In the genomic region with DNA sequence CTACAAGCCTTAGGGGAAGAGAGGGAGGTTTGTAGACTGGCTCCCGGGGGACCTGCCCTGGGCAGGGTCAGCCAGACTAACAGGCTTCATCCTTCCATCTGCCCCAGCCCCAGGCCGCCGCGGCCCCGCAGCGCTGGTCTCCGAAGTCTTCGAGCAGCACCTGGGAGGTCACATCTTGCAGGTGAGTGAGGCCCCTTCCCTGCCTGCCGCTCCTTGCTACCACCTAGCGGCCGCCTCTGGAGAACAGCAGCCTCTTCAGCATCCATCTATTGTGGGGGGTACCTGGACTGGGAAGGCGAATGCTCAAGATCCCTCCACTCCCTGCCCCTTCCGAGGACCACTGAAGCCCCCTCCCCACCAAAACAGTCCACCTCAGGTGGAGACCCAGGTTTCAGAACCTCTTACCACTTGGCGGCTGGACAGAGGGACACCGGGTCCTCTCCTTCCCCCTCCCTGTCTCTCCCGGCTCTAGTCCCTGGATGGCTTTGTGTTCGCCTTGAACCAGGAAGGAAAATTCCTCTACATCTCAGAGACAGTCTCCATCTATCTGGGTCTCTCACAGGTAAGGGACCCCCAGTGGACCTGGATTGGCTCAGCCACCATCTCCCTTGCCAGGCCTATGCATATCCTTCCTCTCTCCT, we compare ENCODE assay signal across 8 cellular contexts. TPM values are rescaled to one million over a fixed set of nuclear protein-coding genes. Genes with fewer than 3 reads are reported as not detected.
A peak's percentile ranks its signal among the peaks of the same experiment; 100 is the strongest.
DNase-seq lines count a peak whose midpoint lies in the region; ATAC-seq and TF ChIP-seq lines count a peak whose summit lies in the region.

No MANE protein-coding gene starts in this region.

- H3K36me3 Mint-ChIP-seq in chondrocyte (ENCODE audit: low read depth) = no peaks in the 10 kb centered on the region

- peak; percentile 52 for DNase-seq in Daoy (ENCODE audit: low read depth)
- DNase-seq in NCI-H1105 (lab: John Stamatoyannopoulos, UW) = peak; percentile 54
- DNase-seq in activated CD4-positive, CD25-positive, alpha-beta regulatory T cell treated with anti-CD3 and anti-CD28 coated beads, Interleukin-2, amount 50 U/mL, for 72 hours = peak; percentile 59
- DNase-seq in chondrocyte (ENCODE audit: low spot score) = no peak
- DNase-seq in mucosa of gallbladder (ENCODE audit: low spot score) = peak; percentile 40
- peak; percentile 15 to 66 (median 50) for DNase-seq in stimulated activated naive CD4-positive, alpha-beta T cell (lab: John Stamatoyannopoulos, UW)
- no peak for DNase-seq in NCI-H1048 (lab: John Stamatoyannopoulos, UW)

- H3K4me3 Mint-ChIP-seq in chondrocyte (ENCODE audit: unreplicated experiment) = no peak overlapping the region

- H3K9me3 Mint-ChIP-seq in chondrocyte (ENCODE audit: low read depth) = no peaks in the 10 kb centered on the region

- peaks cover 19% of the 10 kb centered on the region for H3K4me1 Mint-ChIP-seq in chondrocyte (ENCODE audit: low read depth)

- no peak overlapping the region for H3K27ac Mint-ChIP-seq in chondrocyte (ENCODE audit: unreplicated experiment)

- H3K27me3 Mint-ChIP-seq in chondrocyte (ENCODE audit: low read depth) = peaks cover 7% of the 10 kb centered on the region

- ATAC-seq in GM19023 (IDR thresholded peaks at IDR 0.05; ENCODE audit: unreplicated experiment) = no peak

- peak; percentile 85 for TF ChIP-seq CTCF in chondrocyte (IDR thresholded peaks at IDR 0.05)

RNA-seq across cellular contexts. Expression of a gene that starts 12.7 kb away (rescaled TPM):
- 0.27 TPM in 1 of 2 replicates, not detected in the other for total RNA-seq in Daoy (2014; rRNA removed; shearing (Covaris generic))
- total RNA-seq in chondrocyte (1.0 to 1.8 TPM (median 1.7 TPM) in 3 replicates), mucosa of gallbladder (0.40 TPM)

RNA-seq across cellular contexts. Expression of a gene that starts 16.1 kb away (rescaled TPM):
- total RNA-seq in Daoy (2014; rRNA removed; shearing (Covaris generic)) = 46.5 and 55.0 TPM in 2 replicates
- total RNA-seq in chondrocyte (35.8 to 37.6 TPM (median 37.3 TPM) in 3 replicates), mucosa of gallbladder (40.4 TPM)

Comparison
In these comparisons a context has a peak if more than half of its experiments do, and no peak if none do; other contexts are left out.
1. DNase-seq: peak in Daoy (single experiment), NCI-H1105 (single experiment), activated CD4-positive, CD25-positive, alpha-beta regulatory T cell treated with anti-CD3 and anti-CD28 coated beads, Interleukin-2, amount 50 U/mL, for 72 hours (single experiment), mucosa of gallbladder (single experiment) and stimulated activated naive CD4-positive, alpha-beta T cell (6 of 6); none in chondrocyte (single experiment) and NCI-H1048 (single experiment).